Comparison of ENCODE assay signal across 8 cellular contexts in genomic region chr10:37236093-37236492, GRCh38.
"Had no signal": no experiment of that assay in that cellular context is flagged by ENCODE, and none has a peak within 500 bp of the region (broad histone marks: within the 10 kb centered on the region; RNA-seq: fewer than 3 reads in every experiment).

No MANE protein-coding gene starts in this region.

- H3K9me3 ChIP-seq: HAP-1 had no signal

- ATAC-seq: HCT116 had no signal

- H3K4me1 ChIP-seq: HAP-1 had no signal

- H3K36me3 ChIP-seq: HAP-1 had no signal

- H3K4me3 ChIP-seq: GM23248, HAP-1 had no signal

- H3K27ac ChIP-seq: GM23248, HL-60 had no signal

- DNase-seq: GM23248, GOT3, H7, HFFc6, KG1 had no signal

- H2AFZ ChIP-seq: GM23248 had no signal

- H3K9ac ChIP-seq: GM23248 had no signal
